In genomic region chr4:40630335-40631021, GRCh38 we compare ENCODE assay signal across 8 cellular contexts. TPM values are rescaled to one million over a fixed set of nuclear protein-coding genes. Genes with fewer than 3 reads are reported as not detected.
A peak's percentile ranks its signal among the peaks of the same experiment; 100 is the strongest.
DNase-seq lines count a peak whose midpoint lies in the region; ATAC-seq lines count a peak whose summit lies in the region.

No MANE protein-coding gene starts in this region.

- H3K4me1 Mint-ChIP-seq in activated naive CD4-positive, alpha-beta T cell treated with anti-CD3 and anti-CD28 coated beads for 36 hours (ENCODE audit: low read depth), result peaks cover 25% of the 10 kb centered on the region
- H3K4me1 Mint-ChIP-seq in T-cell, result peaks cover 16 to 29% (median 19%) of the 10 kb centered on the region in 3 donors

- ATAC-seq in HG03039 (IDR thresholded peaks at IDR 0.05; ENCODE audit: unreplicated experiment) (peak; percentile 50), T-cell (replicated peaks in 1 of 4) (peak in 3 of 4 experiments; percentile 27 to 49 (median 34)), right cardiac atrium (peak; percentile 41 to 71)

- DNase-seq in activated naive CD4-positive, alpha-beta T cell treated with anti-CD3 and anti-CD28 coated beads for 36 hours, result no peak
- no peak for DNase-seq in activated naive CD4-positive, alpha-beta T cell treated with anti-CD3 and anti-CD28 coated beads, Interleukin-2, amount 50 U/mL, for 16 hours
- DNase-seq in T-cell, result peak in 1 of 34 experiments; percentile 26
- DNase-seq in right cardiac atrium, result peak; percentile 24 to 60 (median 57)
- DNase-seq in putamen (ENCODE audit: low spot score), result peak; percentile 23
- no peak for DNase-seq in AG20443 (ENCODE audit: low spot score)
- no peak for DNase-seq in NCI-H2196 (lab: John Stamatoyannopoulos, UW; ENCODE audit: unreplicated experiment)

- H3K36me3 Mint-ChIP-seq in activated naive CD4-positive, alpha-beta T cell treated with anti-CD3 and anti-CD28 coated beads for 36 hours (ENCODE audit: low read depth), result no peaks in the 10 kb centered on the region
- no peaks in the 10 kb centered on the region for H3K36me3 Mint-ChIP-seq in T-cell

- peak overlapping the region; percentile 4 for H3K27ac ChIP-seq in right cardiac atrium (ENCODE audit: low read length)

- no peaks in the 10 kb centered on the region for H3K9me3 ChIP-seq in right cardiac atrium (ENCODE audit: control insufficient read depth, low read length)

- no peak overlapping the region for H3K4me3 ChIP-seq in right cardiac atrium (ENCODE audit: low read length)

- peaks cover 11% of the 10 kb centered on the region for H3K27me3 Mint-ChIP-seq in activated naive CD4-positive, alpha-beta T cell treated with anti-CD3 and anti-CD28 coated beads for 36 hours (ENCODE audit: low read depth)
- peaks cover 0 to 38% of the 10 kb centered on the region in 2 donors for H3K27me3 Mint-ChIP-seq in T-cell

- CTCF ChIA-PET in activated naive CD4-positive, alpha-beta T cell treated with anti-CD3 and anti-CD28 coated beads for 36 hours (lab: Charles Lee), result interaction anchor here (1.0 kb wide), 1 partner anchor 15 kb away, joined by 4 read pairs; no protein-coding TSS in a partner anchor
- CTCF ChIA-PET in T-cell (lab: Charles Lee), result no interaction called here

- POLR2A ChIA-PET in T-cell (lab: Charles Lee), result no interaction called here

- intact Hi-C loops in activated naive CD4-positive, alpha-beta T cell treated with anti-CD3 and anti-CD28 coated beads for 36 hours (cut with micrococcal nuclease), result loop anchor here (2.0 kb wide), 1 partner anchor 72 kb away; no protein-coding TSS in a partner anchor
- intact Hi-C loops in right cardiac atrium (cut with DNase I), result no loop called here

- peak overlapping the region; percentile 77 for H3K4me3 Mint-ChIP-seq in activated naive CD4-positive, alpha-beta T cell treated with anti-CD3 and anti-CD28 coated beads for 36 hours
- H3K4me3 Mint-ChIP-seq in T-cell, result peak overlapping the region; percentile 72 to 86 (median 81)

- no peaks in the 10 kb centered on the region for H3K9me3 Mint-ChIP-seq in activated naive CD4-positive, alpha-beta T cell treated with anti-CD3 and anti-CD28 coated beads for 36 hours
- no peaks in the 10 kb centered on the region for H3K9me3 Mint-ChIP-seq in T-cell

- no peak overlapping the region for H3K27ac Mint-ChIP-seq in activated naive CD4-positive, alpha-beta T cell treated with anti-CD3 and anti-CD28 coated beads for 36 hours
- H3K27ac Mint-ChIP-seq in T-cell, result peak overlapping the region in 1 of 2 donors; percentile 75

- 47% methylated on average over 41 of the region's 41 CpGs for WGBS in right cardiac atrium

- H3K27me3 ChIP-seq in right cardiac atrium (ENCODE audit: control insufficient read depth, insufficient read depth), result no peaks in the 10 kb centered on the region

- H3K4me1 ChIP-seq in right cardiac atrium (ENCODE audit: control insufficient read depth, insufficient read depth, low read length), result no peaks in the 10 kb centered on the region

RNA-seq across cellular contexts. Expression of gene RBM47, which starts 0.8 kb away (rescaled TPM):
- total RNA-seq in activated naive CD4-positive, alpha-beta T cell treated with anti-CD3 and anti-CD28 coated beads for 36 hours, result 1 to 10 TPM; 1.1 to 1.7 TPM
- total RNA-seq in T-cell, result 1 to 10 TPM in 1 of 5 donors, under 1 TPM in 4; 0.19 to 1.3 (median 0.79) TPM
- total RNA-seq in right cardiac atrium, result 1 to 10 TPM; 3.4 to 8.2 (median 4.8) TPM
- 0.97 TPM for polyA plus RNA-seq in right cardiac atrium

Comparison
In these comparisons a context has a peak if more than half of its experiments do, and no peak if none do; other contexts are left out.
1. DNase-seq: peak in right cardiac atrium (3 of 3) and putamen (single experiment); none in activated naive CD4-positive, alpha-beta T cell treated with anti-CD3 and anti-CD28 coated beads for 36 hours (single experiment), activated naive CD4-positive, alpha-beta T cell treated with anti-CD3 and anti-CD28 coated beads, Interleukin-2, amount 50 U/mL, for 16 hours (single experiment), AG20443 (single experiment) and NCI-H2196 (single experiment).
2. Peak in every context shown above with its lines, with median percentiles within 50 percentile points of each other: ATAC-seq.